Comparison of ENCODE assay signal across 8 cellular contexts in genomic region chr9:129111762-129112151, GRCh38. TPM values are rescaled to one million over a fixed set of nuclear protein-coding genes. Genes with fewer than 3 reads are reported as not detected.
DNase-seq lines count a peak whose midpoint lies in the region; ATAC-seq and TF ChIP-seq lines count a peak whose summit lies in the region.

No MANE protein-coding gene starts in this region.

- CTCF ChIA-PET in activated CD4-positive, alpha-beta T cell treated with anti-CD3 and anti-CD28 coated beads for 36 hours (lab: Charles Lee) = interaction anchor here (0.8 to 1.5 kb wide), 2 partner anchors 19 to 27 kb away, joined by 3 to 4 read pairs; no protein-coding TSS in a partner anchor

- intact Hi-C loops in activated CD4-positive, alpha-beta T cell treated with anti-CD3 and anti-CD28 coated beads for 36 hours (cut with DNase I, micrococcal nuclease) = loop anchor here (1.0 to 2.0 kb wide), 10 partner anchors 31 to 515 kb away; partner anchors contain the start of genes DOLK (in 1 of the 2), DOLPP1 (in 1 of the 2), LRRC8A (in 1 of the 2) and MIGA2 (in 1 of the 2)

- DNase-seq in activated CD4-positive, alpha-beta T cell treated with anti-CD3 and anti-CD28 coated beads for 36 hours = peak; percentile 56
- no peak for DNase-seq in activated CD4-positive, alpha-beta T cell treated with anti-CD3 and anti-CD28 coated beads, Interleukin-2, amount 50 U/mL, for 4 hours
- peak; percentile 55 for DNase-seq in M059J (ENCODE audit: low read depth)
- DNase-seq in endothelial cell (ENCODE audit: low spot score) = no peak
- DNase-seq in thoracic aorta (ENCODE audit: low spot score) = no peak

- no peaks in the 10 kb centered on the region for H3K36me3 Mint-ChIP-seq in activated CD4-positive, alpha-beta T cell treated with anti-CD3 and anti-CD28 coated beads for 36 hours (ENCODE audit: low read depth)
- H3K36me3 Mint-ChIP-seq in endothelial cell (ENCODE audit: low read depth, unreplicated experiment) = no peaks in the 10 kb centered on the region

- H3K4me1 ChIP-seq in mononuclear cell (ENCODE audit: insufficient read depth, low read length) (peaks cover 49% of the 10 kb centered on the region), thoracic aorta (ENCODE audit: control insufficient read depth in 1 of 2, low read depth in 2 of 2) (peaks cover 16 to 28% of the 10 kb centered on the region in 2 donors)

- H3K4me1 Mint-ChIP-seq in activated CD4-positive, alpha-beta T cell treated with anti-CD3 and anti-CD28 coated beads for 36 hours = peaks cover 39% of the 10 kb centered on the region
- peaks cover 18% of the 10 kb centered on the region for H3K4me1 Mint-ChIP-seq in endothelial cell (ENCODE audit: unreplicated experiment)

- no peaks in the 10 kb centered on the region for H3K27me3 Mint-ChIP-seq in activated CD4-positive, alpha-beta T cell treated with anti-CD3 and anti-CD28 coated beads for 36 hours
- peaks cover 13% of the 10 kb centered on the region for H3K27me3 Mint-ChIP-seq in endothelial cell (ENCODE audit: unreplicated experiment)

- POLR2A ChIA-PET in activated CD4-positive, alpha-beta T cell treated with anti-CD3 and anti-CD28 coated beads for 36 hours (lab: Charles Lee) = no interaction called here

- H3K4me3 Mint-ChIP-seq in activated CD4-positive, alpha-beta T cell treated with anti-CD3 and anti-CD28 coated beads for 36 hours = peak overlapping the region; percentile 93
- peak overlapping the region; percentile 97 for H3K4me3 Mint-ChIP-seq in endothelial cell (ENCODE audit: unreplicated experiment)

- H3K27ac ChIP-seq in thoracic aorta = peak overlapping the region; percentile 83 to 97

- H3K9me3 ChIP-seq in mononuclear cell (ENCODE audit: low read depth, low read length) = no peaks in the 10 kb centered on the region
- H3K9me3 ChIP-seq in thoracic aorta = no peaks in the 10 kb centered on the region

- H3K27me3 ChIP-seq in mononuclear cell (ENCODE audit: insufficient read depth, low read length) (no peaks in the 10 kb centered on the region), thoracic aorta (replicated peaks; ENCODE audit: insufficient read depth) (no peaks in the 10 kb centered on the region)

- peak overlapping the region; percentile 90 for H3K27ac Mint-ChIP-seq in activated CD4-positive, alpha-beta T cell treated with anti-CD3 and anti-CD28 coated beads for 36 hours
- peak overlapping the region; percentile 64 for H3K27ac Mint-ChIP-seq in endothelial cell (ENCODE audit: unreplicated experiment)

- ATAC-seq in activated CD4-positive, alpha-beta T cell treated with anti-CD3 and anti-CD28 coated beads for 36 hours = no peak
- no peak for ATAC-seq in thoracic aorta (ENCODE audit: insufficient number of reproducible peaks, low FRiP score, low read depth)
- ATAC-seq in HG03469 (IDR thresholded peaks at IDR 0.05; ENCODE audit: unreplicated experiment) = no peak

- peak overlapping the region; percentile 88 for H3K4me3 ChIP-seq in WI38 (ENCODE audit: low read depth, low read length)
- H3K4me3 ChIP-seq in mononuclear cell (ENCODE audit: low read length) = peak overlapping the region; percentile 97
- H3K4me3 ChIP-seq in thoracic aorta = peak overlapping the region; percentile 98

- peaks cover 8% of the 10 kb centered on the region for H3K36me3 ChIP-seq in thoracic aorta

- no peak for TF ChIP-seq CTCF in WI38 (IDR thresholded peaks at IDR 0.05; ENCODE audit: low read depth, low read length)
- TF ChIP-seq CTCF in endothelial cell (IDR thresholded peaks at IDR 0.05; ENCODE audit: unreplicated experiment) = no peak
- TF ChIP-seq CTCF in thoracic aorta (IDR thresholded peaks at IDR 0.05) = no peak

- H3K9me3 Mint-ChIP-seq in activated CD4-positive, alpha-beta T cell treated with anti-CD3 and anti-CD28 coated beads for 36 hours (ENCODE audit: low read depth) = no peaks in the 10 kb centered on the region
- H3K9me3 Mint-ChIP-seq in endothelial cell (ENCODE audit: unreplicated experiment) = no peaks in the 10 kb centered on the region

RNA-seq across cellular contexts. Expression of gene PTPA, which starts 0.5 kb away (rescaled TPM):
- 10 to 100 TPM; 71.9 to 88.0 TPM for total RNA-seq in activated CD4-positive, alpha-beta T cell treated with anti-CD3 and anti-CD28 coated beads for 36 hours
- total RNA-seq in M059J (2014; rRNA removed; shearing (Covaris generic)) = 106 and 152 TPM in 2 replicates
- total RNA-seq in endothelial cell (ENCODE audit: unreplicated experiment) (120 TPM), mononuclear cell (20.0 TPM), thoracic aorta (10 to 100 TPM; 72.2 to 93.3 TPM)

RNA-seq across cellular contexts. Expression of gene CRAT, which starts 1.2 kb away (rescaled TPM):
- 10 to 100 TPM; 13.2 to 18.9 TPM for total RNA-seq in activated CD4-positive, alpha-beta T cell treated with anti-CD3 and anti-CD28 coated beads for 36 hours
- total RNA-seq in M059J (2014; rRNA removed; shearing (Covaris generic)) = 39.3 and 46.0 TPM in 2 replicates
- total RNA-seq in endothelial cell (ENCODE audit: unreplicated experiment) (42.9 TPM), mononuclear cell (11.6 TPM), thoracic aorta (100 to 1,000 TPM in 1 of 2 donors, 10 to 100 TPM in 1; 57.8 to 102 TPM)

RNA-seq across cellular contexts. Expression of gene DOLPP1, which starts 30.8 kb away (rescaled TPM):
- total RNA-seq in activated CD4-positive, alpha-beta T cell treated with anti-CD3 and anti-CD28 coated beads for 36 hours = 10 to 100 TPM; 15.1 to 16.4 TPM
- 25.7 and 32.4 TPM in 2 replicates for total RNA-seq in M059J (2014; rRNA removed; shearing (Covaris generic))
- 21.4 TPM for total RNA-seq in endothelial cell (ENCODE audit: unreplicated experiment)
- 1.9 TPM for total RNA-seq in mononuclear cell
- 1 to 10 TPM; 3.4 to 9.7 TPM for total RNA-seq in thoracic aorta

Comparison
In these comparisons a context has a peak if more than half of its experiments do, and no peak if none do; other contexts are left out.
1. DNase-seq: peak in activated CD4-positive, alpha-beta T cell treated with anti-CD3 and anti-CD28 coated beads for 36 hours (single experiment) and M059J (single experiment); none in activated CD4-positive, alpha-beta T cell treated with anti-CD3 and anti-CD28 coated beads, Interleukin-2, amount 50 U/mL, for 4 hours (0 of 2), endothelial cell (single experiment) and thoracic aorta (single experiment).
2. Peak in every context shown above with its lines, with median percentiles within 50 percentile points of each other: H3K4me3 ChIP-seq.